ENCODE assay signal across 1 cellular context in the genomic region with DNA sequence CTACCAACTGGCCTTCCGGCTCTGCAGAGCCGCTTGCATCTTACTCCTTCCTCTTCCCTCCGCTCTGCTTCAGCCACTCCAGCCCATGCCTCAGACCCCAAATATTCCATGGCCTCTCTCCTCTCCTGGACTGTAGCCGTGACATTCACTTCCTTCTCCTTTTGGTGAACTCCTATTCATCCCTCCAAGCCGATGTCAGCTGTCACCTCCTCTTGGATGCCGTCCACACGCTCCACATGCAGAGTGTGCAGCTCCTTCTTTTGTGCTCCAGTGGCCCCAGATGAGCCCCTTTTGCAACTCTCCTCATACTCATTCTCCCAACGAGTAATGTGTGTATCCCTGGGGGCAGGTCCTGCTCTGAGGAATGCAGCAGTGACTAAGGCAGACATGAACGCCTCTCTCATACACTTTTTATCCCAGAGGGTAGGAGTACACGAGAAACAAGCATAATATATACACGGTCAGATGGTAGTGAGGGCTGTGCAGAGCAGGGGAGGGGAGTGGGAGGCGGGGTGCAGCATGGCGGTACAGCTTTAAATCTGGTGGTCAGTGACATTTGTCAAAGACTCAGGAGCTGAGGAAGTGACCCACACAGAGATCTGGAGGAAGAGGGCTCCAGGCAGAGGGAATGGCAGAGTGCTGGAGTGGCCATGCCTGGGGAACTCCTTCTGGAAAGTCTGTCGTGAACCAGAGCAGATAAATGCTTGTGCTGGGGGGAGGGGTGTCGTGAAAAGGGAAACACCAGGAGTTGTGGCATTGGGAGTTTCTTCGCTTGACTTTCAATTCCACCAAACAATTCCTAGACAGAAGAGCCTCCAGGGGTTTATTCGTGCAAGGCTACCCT.
TF ChIP-seq lines count a peak whose summit lies in the region.

No MANE protein-coding gene starts in this region.

TF ChIP-seq in WTC11, 78 proteins besides CTCF, POLR2A, EP300 and RAD21 (continued from another document):
- TF ChIP-seq FOXP4 (CRISPR knock-in tag; IDR thresholded peaks at IDR 0.05) (no peak), ZBTB21 (CRISPR knock-in tag; IDR thresholded peaks at IDR 0.05; ENCODE audit: borderline replicate concordance) (no peak), CREM (CRISPR knock-in tag; IDR thresholded peaks at IDR 0.05) (no peak), MXD4 (CRISPR knock-in tag; IDR thresholded peaks at IDR 0.05; ENCODE audit: borderline replicate concordance) (no peak), IRF1 (CRISPR knock-in tag; IDR thresholded peaks at IDR 0.05) (no peak), FOXK1 (CRISPR knock-in tag; IDR thresholded peaks at IDR 0.05) (no peak), GTF2I (CRISPR knock-in tag; conservative IDR thresholded peaks at IDR 0.05) (no peak), STAT6 (CRISPR knock-in tag; conservative IDR thresholded peaks at IDR 0.05; ENCODE audit: low read depth) (no peak), SMAD4 (CRISPR knock-in tag; IDR thresholded peaks at IDR 0.05) (no peak), HMGA2 (CRISPR knock-in tag; IDR thresholded peaks at IDR 0.05) (no peak), ZNF232 (CRISPR knock-in tag; IDR thresholded peaks at IDR 0.05) (no peak), TP53 (CRISPR knock-in tag; IDR thresholded peaks at IDR 0.05) (no peak), ZNF219 (CRISPR knock-in tag; IDR thresholded peaks at IDR 0.05; ENCODE audit: borderline replicate concordance) (no peak), SP1 (CRISPR knock-in tag; conservative IDR thresholded peaks at IDR 0.05) (no peak)
- TF ChIP-seq, protein P1, sequence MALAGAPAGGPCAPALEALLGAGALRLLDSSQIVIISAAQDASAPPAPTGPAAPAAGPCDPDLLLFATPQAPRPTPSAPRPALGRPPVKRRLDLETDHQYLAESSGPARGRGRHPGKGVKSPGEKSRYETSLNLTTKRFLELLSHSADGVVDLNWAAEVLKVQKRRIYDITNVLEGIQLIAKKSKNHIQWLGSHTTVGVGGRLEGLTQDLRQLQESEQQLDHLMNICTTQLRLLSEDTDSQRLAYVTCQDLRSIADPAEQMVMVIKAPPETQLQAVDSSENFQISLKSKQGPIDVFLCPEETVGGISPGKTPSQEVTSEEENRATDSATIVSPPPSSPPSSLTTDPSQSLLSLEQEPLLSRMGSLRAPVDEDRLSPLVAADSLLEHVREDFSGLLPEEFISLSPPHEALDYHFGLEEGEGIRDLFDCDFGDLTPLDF (CRISPR knock-in tag; IDR thresholded peaks at IDR 0.05), result no peak
- TF ChIP-seq, protein P2, sequence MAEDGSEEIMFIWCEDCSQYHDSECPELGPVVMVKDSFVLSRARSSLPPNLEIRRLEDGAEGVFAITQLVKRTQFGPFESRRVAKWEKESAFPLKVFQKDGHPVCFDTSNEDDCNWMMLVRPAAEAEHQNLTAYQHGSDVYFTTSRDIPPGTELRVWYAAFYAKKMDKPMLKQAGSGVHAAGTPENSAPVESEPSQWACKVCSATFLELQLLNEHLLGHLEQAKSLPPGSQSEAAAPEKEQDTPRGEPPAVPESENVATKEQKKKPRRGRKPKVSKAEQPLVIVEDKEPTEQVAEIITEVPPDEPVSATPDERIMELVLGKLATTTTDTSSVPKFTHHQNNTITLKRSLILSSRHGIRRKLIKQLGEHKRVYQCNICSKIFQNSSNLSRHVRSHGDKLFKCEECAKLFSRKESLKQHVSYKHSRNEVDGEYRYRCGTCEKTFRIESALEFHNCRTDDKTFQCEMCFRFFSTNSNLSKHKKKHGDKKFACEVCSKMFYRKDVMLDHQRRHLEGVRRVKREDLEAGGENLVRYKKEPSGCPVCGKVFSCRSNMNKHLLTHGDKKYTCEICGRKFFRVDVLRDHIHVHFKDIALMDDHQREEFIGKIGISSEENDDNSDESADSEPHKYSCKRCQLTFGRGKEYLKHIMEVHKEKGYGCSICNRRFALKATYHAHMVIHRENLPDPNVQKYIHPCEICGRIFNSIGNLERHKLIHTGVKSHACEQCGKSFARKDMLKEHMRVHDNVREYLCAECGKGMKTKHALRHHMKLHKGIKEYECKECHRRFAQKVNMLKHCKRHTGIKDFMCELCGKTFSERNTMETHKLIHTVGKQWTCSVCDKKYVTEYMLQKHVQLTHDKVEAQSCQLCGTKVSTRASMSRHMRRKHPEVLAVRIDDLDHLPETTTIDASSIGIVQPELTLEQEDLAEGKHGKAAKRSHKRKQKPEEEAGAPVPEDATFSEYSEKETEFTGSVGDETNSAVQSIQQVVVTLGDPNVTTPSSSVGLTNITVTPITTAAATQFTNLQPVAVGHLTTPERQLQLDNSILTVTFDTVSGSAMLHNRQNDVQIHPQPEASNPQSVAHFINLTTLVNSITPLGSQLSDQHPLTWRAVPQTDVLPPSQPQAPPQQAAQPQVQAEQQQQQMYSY (CRISPR knock-in tag; IDR thresholded peaks at IDR 0.05), result no peak
- TF ChIP-seq, protein P3, sequence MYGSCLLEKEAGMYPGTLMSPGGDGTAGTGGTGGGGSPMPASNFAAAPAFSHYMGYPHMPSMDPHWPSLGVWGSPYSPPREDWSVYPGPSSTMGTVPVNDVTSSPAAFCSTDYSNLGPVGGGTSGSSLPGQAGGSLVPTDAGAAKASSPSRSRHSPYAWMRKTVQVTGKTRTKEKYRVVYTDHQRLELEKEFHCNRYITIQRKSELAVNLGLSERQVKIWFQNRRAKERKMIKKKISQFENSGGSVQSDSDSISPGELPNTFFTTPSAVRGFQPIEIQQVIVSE (CRISPR knock-in tag; IDR thresholded peaks at IDR 0.05; ENCODE audit: borderline replicate concordance), result no peak
